ENCODE assay signal across 28 cellular contexts in genomic region chr7:85205754-85206153, GRCh38. TPM values are rescaled to one million over a fixed set of nuclear protein-coding genes. Genes with fewer than 3 reads are reported as not detected.
"Had no signal": no experiment of that assay in that cellular context is flagged by ENCODE, and none has a peak within 500 bp of the region (broad histone marks: within the 10 kb centered on the region; RNA-seq: fewer than 3 reads in every experiment).

No MANE protein-coding gene starts in this region.

- H3K4me2 ChIP-seq: hepatocyte had no signal

- H3K27ac ChIP-seq: hepatocyte, lower lobe of right lung, sigmoid colon, thoracic aorta, vagina had no signal

- H3K4me1 Mint-ChIP-seq: activated naive CD8-positive, alpha-beta T cell treated with anti-CD3 and anti-CD28 coated beads for 36 hours; immature natural killer cell; stimulated activated naive B cell treated with anti-CD40 and anti-IgM and Interleukin-4, amounts not matched to agents 10 μg/mL and 1 μg/mL and 100 μg/mL, for 72 hours had no signal

- H2AFZ ChIP-seq: hepatocyte had no signal

- H3K9me3 Mint-ChIP-seq: activated naive CD8-positive, alpha-beta T cell treated with anti-CD3 and anti-CD28 coated beads for 36 hours; activated T-helper 2 cell treated with anti-CD3 and anti-CD28 coated beads, Interferon-gamma antibody, Interleukin-2, Interleukin-4, amounts not matched to agents 10 μg/mL and 5 μg/mL and 100 μg/mL, durations not matched to agents 14 hours and 24 hours and 36 hours had no signal

- H3K27me3 Mint-ChIP-seq: activated naive CD8-positive, alpha-beta T cell treated with anti-CD3 and anti-CD28 coated beads for 36 hours; naive thymus-derived CD4-positive, alpha-beta T cell; type B pancreatic cell had no signal

- H3K36me3 ChIP-seq: lower lobe of right lung, sigmoid colon, thoracic aorta, vagina had no signal

- H3K79me2 ChIP-seq: hepatocyte had no signal

- H3K4me3 Mint-ChIP-seq: activated naive CD8-positive, alpha-beta T cell treated with anti-CD3 and anti-CD28 coated beads for 36 hours; activated T-cell treated with anti-CD3 and anti-CD28 coated beads, Interleukin-2, amount 50 U/mL, for 4 hours; immature natural killer cell; naive thymus-derived CD4-positive, alpha-beta T cell; neural crest cell; stimulated activated naive B cell treated with anti-CD40 and anti-IgM and Interleukin-4, amounts not matched to agents 10 μg/mL and 1 μg/mL and 100 μg/mL, for 72 hours; type B pancreatic cell had no signal

- H3K27ac Mint-ChIP-seq: activated naive CD8-positive, alpha-beta T cell treated with anti-CD3 and anti-CD28 coated beads for 36 hours; activated T-helper 2 cell treated with anti-CD3 and anti-CD28 coated beads, Interferon-gamma antibody, Interleukin-2, Interleukin-4, amounts not matched to agents 10 μg/mL and 5 μg/mL and 100 μg/mL, durations not matched to agents 14 hours and 24 hours and 36 hours; immature natural killer cell; naive thymus-derived CD4-positive, alpha-beta T cell; stimulated activated naive B cell treated with anti-CD40 and anti-IgM and Interleukin-4, amounts not matched to agents 10 μg/mL and 1 μg/mL and 100 μg/mL, for 72 hours; type B pancreatic cell had no signal

- ATAC-seq: activated T-cell treated with anti-CD3 and anti-CD28 coated beads, Interleukin-2, amount 50 U/mL, for 4 hours; left lobe of liver; lower lobe of right lung; naive thymus-derived CD4-positive, alpha-beta T cell; stimulated activated naive B cell treated with anti-CD40 and anti-IgM and Interleukin-4, amounts not matched to agents 10 μg/mL and 1 μg/mL and 100 μg/mL, for 72 hours had no signal

- H3K9me3 ChIP-seq: lower lobe of right lung, sigmoid colon, thoracic aorta, vagina had no signal

- H3K27me3 ChIP-seq: hepatocyte, sigmoid colon, vagina had no signal

- H3K4me3 ChIP-seq: hepatocyte, lower lobe of right lung, sigmoid colon, thoracic aorta, vagina had no signal

- H3K36me3 Mint-ChIP-seq: activated naive CD8-positive, alpha-beta T cell treated with anti-CD3 and anti-CD28 coated beads for 36 hours; immature natural killer cell; naive thymus-derived CD4-positive, alpha-beta T cell; type B pancreatic cell had no signal

- DNase-seq: activated CD4-positive, alpha-beta T cell treated with anti-CD3 and anti-CD28 coated beads for 4 hours; activated CD4-positive, alpha-beta T cell treated with anti-CD3 and anti-CD28 coated beads, Interleukin-2, amount 50 U/mL, for 48 hours; activated CD4-positive, CD25-positive, alpha-beta regulatory T cell; activated CD8-positive, alpha-beta memory T cell treated with anti-CD3 and anti-CD28 coated beads, Interleukin-2, amount 50 U/mL, for 48 hours; activated naive CD4-positive, alpha-beta T cell; activated naive CD8-positive, alpha-beta T cell treated with anti-CD3 and anti-CD28 coated beads for 36 hours; activated T-cell treated with anti-CD3 and anti-CD28 coated beads, Interleukin-2, amount 50 U/mL, for 4 hours; cerebellar nuclear complex; cortex of kidney; effector CD8-positive, alpha-beta T cell; foreskin melanocyte; immature natural killer cell; lower lobe of right lung; naive thymus-derived CD4-positive, alpha-beta T cell; retina; sigmoid colon; stimulated activated CD4-positive, alpha-beta T cell treated with anti-CD3 and anti-CD28 coated beads, Interleukin-2, amount 100 ng/mL, for 48 hours; stimulated activated CD8-positive, alpha-beta memory T cell treated with anti-CD3 and anti-CD28 coated beads, Interleukin-4, amount 100 ng/mL, for 48 hours; stimulated activated naive B cell treated with anti-CD40 and anti-IgM and Interleukin-4, amounts not matched to agents 10 μg/mL and 1 μg/mL and 100 μg/mL, for 72 hours; T1000 had no signal

- H3K4me1 ChIP-seq: lower lobe of right lung, sigmoid colon, vagina had no signal

RNA-seq across cellular contexts. Expression of gene SEMA3D, which starts 18.9 kb away (rescaled TPM):
- total RNA-seq: activated CD8-positive, alpha-beta memory T cell treated with anti-CD3 and anti-CD28 coated beads for 36 hours; activated naive CD8-positive, alpha-beta T cell treated with anti-CD3 and anti-CD28 coated beads for 36 hours; naive thymus-derived CD4-positive, alpha-beta T cell had no signal
- polyA plus RNA-seq: immature natural killer cell; naive thymus-derived CD4-positive, alpha-beta T cell had no signal
